Comparison of ENCODE assay signal across 13 cellular contexts in the genomic region with DNA sequence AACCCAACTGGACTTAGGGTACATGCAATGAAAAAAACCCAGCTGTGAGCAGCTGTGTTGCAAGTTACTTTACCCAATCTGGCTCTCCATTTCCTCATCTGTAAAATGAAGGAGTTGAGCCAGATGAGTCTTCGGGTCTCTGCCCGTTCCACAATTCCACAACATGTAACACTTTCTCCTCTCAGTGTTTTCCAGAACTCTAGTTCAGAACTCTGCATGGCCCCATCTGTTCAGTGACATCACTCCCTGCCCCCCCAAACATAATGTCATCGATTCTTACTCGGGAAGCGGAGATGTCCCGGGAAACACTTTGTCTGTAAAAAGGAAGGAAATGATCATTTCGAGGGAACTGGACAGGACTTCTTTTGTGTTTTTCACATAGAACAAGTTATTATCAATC. TPM values are rescaled to one million over a fixed set of nuclear protein-coding genes. Genes with fewer than 3 reads are reported as not detected.
A peak's percentile ranks its signal among the peaks of the same experiment; 100 is the strongest.
DNase-seq lines count a peak whose midpoint lies in the region; ATAC-seq, FAIRE-seq and TF ChIP-seq lines count a peak whose summit lies in the region.
"Had no signal": no experiment of that assay in that cellular context is flagged by ENCODE, and none has a peak within 500 bp of the region (broad histone marks: within the 10 kb centered on the region; RNA-seq: fewer than 3 reads in every experiment).

No MANE protein-coding gene starts in this region.

- POLR2A ChIA-PET in HepG2 (lab: Yijun Ruan, JAX) = interaction anchor here (1.1 to 6.8 kb wide), 6 partner anchors 10 to 60 kb away, joined by 3 to 107 read pairs (median 10); no protein-coding TSS in a partner anchor

- TF ChIP-seq CTCF in HepG2 (CRISPR knock-in tag; IDR thresholded peaks at IDR 0.05) (no peak), right lobe of liver (IDR thresholded peaks at IDR 0.05) (no peak), nephron (IDR thresholded peaks at IDR 0.05; ENCODE audit: unreplicated experiment in 3 of 3) (no peak)

- ATAC-seq in HepG2 (no peak), right lobe of liver (no peak), HG03135 (IDR thresholded peaks at IDR 0.05; ENCODE audit: unreplicated experiment) (no peak), GM19023 (IDR thresholded peaks at IDR 0.05; ENCODE audit: unreplicated experiment) (no peak)

- DNase-seq in HepG2 (ENCODE audit: low spot score) (no peak), right lobe of liver (no peak), fibroblast of the conjunctiva (ENCODE audit: low read depth) (peak; percentile 22), KG1 (lab: John Stamatoyannopoulos, UW) (no peak)
- no peak for DNase-seq in activated CD4-positive, alpha-beta T cell treated with anti-CD3 and anti-CD28 coated beads, Interleukin-2, amount 50 U/mL, for 48 hours
- DNase-seq: activated CD4-positive, alpha-beta T cell treated with anti-CD3 and anti-CD28 coated beads for 1 hour; brain microvascular endothelial cell; NCI-H524 treated with DMSO at 0.1 percent for 48 hours had no signal

- H3K36me3 Mint-ChIP-seq in nephron (ENCODE audit: low read depth) = no peaks in the 10 kb centered on the region

- H3K27me3 Mint-ChIP-seq in nephron (ENCODE audit: low read depth) = peaks cover 26% of the 10 kb centered on the region

- no peak for TF ChIP-seq POLR2A in HepG2 (IDR thresholded peaks at IDR 0.05; ENCODE audit: insufficient read depth in 1 of 2, low read depth in 2 of 2, low read length in 2 of 2)
- no peak for TF ChIP-seq POLR2A in right lobe of liver (IDR thresholded peaks at IDR 0.05)

- peak overlapping the region; percentile 68 for H3K27ac ChIP-seq in HepG2 (ENCODE audit: extremely low read length, insufficient read depth, low read length)
- H3K27ac ChIP-seq in right lobe of liver = no peak overlapping the region
- H3K27ac ChIP-seq: brain microvascular endothelial cell had no signal

- H3K4me3 ChIP-seq in HepG2 (replicated peaks in 1 of 3; ENCODE audit: insufficient read depth in 1 of 3, low read depth in 2 of 3, low read length in 3 of 3) (peak overlapping the region; percentile 87 to 93 (median 92); a peak in 5 of 6 replicates), right lobe of liver (no peak overlapping the region)
- H3K4me3 ChIP-seq: MG63 had no signal

- peak overlapping the region in 2 of 3 experiments; percentile 14 to 53 for H3K27ac Mint-ChIP-seq in nephron

- in situ Hi-C loops in HepG2 (cut with HindIII; ENCODE audit: extremely low pct_ligation_motif_present, low pct_unique_long_range_greater_than_20kb) = no loop called here

- H3K9me3 ChIP-seq in HepG2 (ENCODE audit: low read length) (no peaks in the 10 kb centered on the region), right lobe of liver (no peaks in the 10 kb centered on the region)
- H3K9me3 ChIP-seq: MG63 had no signal

- no peak for TF ChIP-seq RAD21 in HepG2 (CRISPR knock-in tag; IDR thresholded peaks at IDR 0.05)

- no peaks in the 10 kb centered on the region for H3K9me3 Mint-ChIP-seq in nephron

- intact Hi-C loops in HepG2 (cut with micrococcal nuclease; ENCODE audit: unreplicated experiment) (loop anchor here (5.0 kb wide), 1 partner anchor 36 kb away; no protein-coding TSS in a partner anchor), right lobe of liver (cut with DNase I) (no loop called here)

- BruUV-seq in HepG2 (replicated peaks; lab: Mats Ljungman, UMichigan) = TSS peak; percentile 38

- no peak for TF ChIP-seq EP300 in HepG2 (IDR thresholded peaks at IDR 0.05; ENCODE audit: low read depth in 2 of 2, low read length in 2 of 2)
- TF ChIP-seq EP300 in HepG2 (CRISPR knock-in tag; IDR thresholded peaks at IDR 0.05; ENCODE audit: borderline replicate concordance) = no peak

- H4K20me1 ChIP-seq in HepG2 (ENCODE audit: insufficient read depth, low read length) = peaks cover 39% of the 10 kb centered on the region

- peak overlapping the region; percentile 74 for H3K9ac ChIP-seq in HepG2 (ENCODE audit: insufficient read depth, low read depth, low read length)
- H3K9ac ChIP-seq: parathyroid adenoma had no signal

- H2AFZ ChIP-seq in HepG2 (ENCODE audit: low read length) = no peak overlapping the region
- H2AFZ ChIP-seq: parathyroid adenoma had no signal

- CTCF ChIA-PET in HepG2 (lab: Yijun Ruan, JAX; ENCODE audit: low intra/inter-chr PET ratio, low total read pairs) = no interaction called here

- H3K79me2 ChIP-seq in HepG2 (ENCODE audit: insufficient read depth, low read length) = peaks cover 71% of the 10 kb centered on the region
- H3K79me2 ChIP-seq: parathyroid adenoma had no signal

- H3K4me1 Mint-ChIP-seq in nephron = peaks cover 61% of the 10 kb centered on the region

- H3K4me3 Mint-ChIP-seq in nephron = peak overlapping the region in 2 of 3 experiments; percentile 90 to 97

- FAIRE-seq in HepG2 (lab: Jason Lieb, UNC) = no peak

- H3K4me1 ChIP-seq in HepG2 (ENCODE audit: insufficient read depth, low read length) (peaks cover 75% of the 10 kb centered on the region), right lobe of liver (peaks cover 0 to 24% (median 3%) of the 10 kb centered on the region in 4 donors)
- H3K4me1 ChIP-seq: parathyroid adenoma had no signal

- H3K4me2 ChIP-seq in HepG2 (ENCODE audit: low read depth, low read length) = peak overlapping the region; percentile 94

- WGBS in HepG2 (ENCODE audit: low lambda C conversion rate) = 76% methylated on average over 7 of the region's 7 CpGs
- 57% methylated on average over 7 of the region's 7 CpGs for WGBS in right lobe of liver (ENCODE audit: insufficient coverage, low coverage, low lambda C conversion rate, missing lambda C conversion rate)

- H3K36me3 ChIP-seq in HepG2 (replicated peaks in 1 of 2; ENCODE audit: control insufficient read depth in 1 of 2, insufficient read depth in 2 of 2, low read length in 2 of 2) = peaks cover 10 to 36% of the 10 kb centered on the region in 2 experiments
- H3K36me3 ChIP-seq in right lobe of liver = no peaks in the 10 kb centered on the region
- H3K36me3 ChIP-seq: brain microvascular endothelial cell, MG63 had no signal

- H3K27me3 ChIP-seq in HepG2 (ENCODE audit: control insufficient read depth in 1 of 2, insufficient read depth in 2 of 2, low read length in 2 of 2) = no peaks in the 10 kb centered on the region; a peak in 1 of 5 replicates
- no peaks in the 10 kb centered on the region for H3K27me3 ChIP-seq in right lobe of liver
- H3K27me3 ChIP-seq: brain microvascular endothelial cell had no signal

TF ChIP-seq in HepG2, 621 proteins besides CTCF, POLR2A, EP300 and RAD21 (continues in another document):
- no peak for TF ChIP-seq HOXA9 (CRISPR knock-in tag; IDR thresholded peaks at IDR 0.05; ENCODE audit: borderline replicate concordance)
- no peak for TF ChIP-seq KDM1A (CRISPR knock-in tag; IDR thresholded peaks at IDR 0.05)
- TF ChIP-seq NFYB (CRISPR knock-in tag; IDR thresholded peaks at IDR 0.05) = no peak
- TF ChIP-seq ZSCAN21 (CRISPR knock-in tag; IDR thresholded peaks at IDR 0.05; ENCODE audit: borderline replicate concordance) = no peak
- TF ChIP-seq ZMAT3 (CRISPR knock-in tag; conservative IDR thresholded peaks at IDR 0.05) = no peak
- TF ChIP-seq U2AF1 (optimal IDR thresholded peaks at IDR 0.05; ENCODE audit: low read depth, low read length) = no peak
- TF ChIP-seq, protein P1, sequence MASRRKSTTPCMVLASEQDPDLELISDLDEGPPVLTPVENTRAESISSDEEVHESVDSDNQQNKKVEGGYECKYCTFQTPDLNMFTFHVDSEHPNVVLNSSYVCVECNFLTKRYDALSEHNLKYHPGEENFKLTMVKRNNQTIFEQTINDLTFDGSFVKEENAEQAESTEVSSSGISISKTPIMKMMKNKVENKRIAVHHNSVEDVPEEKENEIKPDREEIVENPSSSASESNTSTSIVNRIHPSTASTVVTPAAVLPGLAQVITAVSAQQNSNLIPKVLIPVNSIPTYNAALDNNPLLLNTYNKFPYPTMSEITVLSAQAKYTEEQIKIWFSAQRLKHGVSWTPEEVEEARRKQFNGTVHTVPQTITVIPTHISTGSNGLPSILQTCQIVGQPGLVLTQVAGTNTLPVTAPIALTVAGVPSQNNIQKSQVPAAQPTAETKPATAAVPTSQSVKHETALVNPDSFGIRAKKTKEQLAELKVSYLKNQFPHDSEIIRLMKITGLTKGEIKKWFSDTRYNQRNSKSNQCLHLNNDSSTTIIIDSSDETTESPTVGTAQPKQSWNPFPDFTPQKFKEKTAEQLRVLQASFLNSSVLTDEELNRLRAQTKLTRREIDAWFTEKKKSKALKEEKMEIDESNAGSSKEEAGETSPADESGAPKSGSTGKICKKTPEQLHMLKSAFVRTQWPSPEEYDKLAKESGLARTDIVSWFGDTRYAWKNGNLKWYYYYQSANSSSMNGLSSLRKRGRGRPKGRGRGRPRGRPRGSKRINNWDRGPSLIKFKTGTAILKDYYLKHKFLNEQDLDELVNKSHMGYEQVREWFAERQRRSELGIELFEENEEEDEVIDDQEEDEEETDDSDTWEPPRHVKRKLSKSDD (CRISPR knock-in tag; IDR thresholded peaks at IDR 0.05; ENCODE audit: low read depth) = no peak
- no peak for TF ChIP-seq SRSF4 (IDR thresholded peaks at IDR 0.05; ENCODE audit: low read depth, low read length, poor library complexity, severe bottlenecking)
- no peak for TF ChIP-seq MTA1 (CRISPR knock-in tag; IDR thresholded peaks at IDR 0.05; ENCODE audit: borderline replicate concordance)

RNA-seq across cellular contexts. Expression of a gene that starts 2.5 kb away (rescaled TPM):
- total RNA-seq in HepG2 (2016; rRNA removed; fragmentation: Illumina TruSeq; extraction: Trizol) (11.3 and 11.9 TPM in 2 replicates), right lobe of liver (10 to 100 TPM in 3 of 6 experiments, 1 to 10 TPM in 3; 3.0 to 38.3 (median 10.0) TPM)
- 4.0 and 4.5 TPM in 2 replicates for total RNA-seq in HepG2 (2016; cell fraction: cytosol; rRNA removed; fragmentation: Illumina TruSeq; extraction: Trizol; ENCODE audit: low read depth)
- 9.8 and 11.8 TPM in 2 replicates for total RNA-seq in HepG2 (2016; cell fraction: insoluble cytoplasmic fraction; rRNA removed; fragmentation: Illumina TruSeq; extraction: Trizol)
- total RNA-seq in HepG2 (2016; cell fraction: membrane; rRNA removed; fragmentation: Illumina TruSeq; extraction: Trizol) = 5.9 and 6.1 TPM in 2 replicates
- 16.3 and 19.2 TPM in 2 replicates for total RNA-seq in HepG2 (2016; cell fraction: nucleus; rRNA removed; fragmentation: Illumina TruSeq; extraction: Trizol)
- polyA plus RNA-seq in HepG2 (2011; rRNA removed) = 11.1 and 12.3 TPM in 2 replicates
- 6.6 and 7.4 TPM in 2 replicates for polyA plus RNA-seq in HepG2 (2011; cell fraction: cytosol; rRNA removed)
- 57.1 and 64.0 TPM in 2 replicates for polyA plus RNA-seq in HepG2 (2011; cell fraction: nucleus; rRNA removed)
- 17.1 and 19.3 TPM in 2 replicates for polyA plus RNA-seq in HepG2 (2012)
- 0.71 and 0.86 TPM in 2 replicates for polyA plus RNA-seq in HepG2 (2016; cell fraction: cytosol; fragmentation: Illumina TruSeq; extraction: Trizol; ENCODE audit: low read depth)
- 12.9 and 16.7 TPM in 2 replicates for polyA plus RNA-seq in HepG2 (2016; cell fraction: insoluble cytoplasmic fraction; fragmentation: Illumina TruSeq; extraction: Trizol; ENCODE audit: low read depth)
- 3.4 and 3.5 TPM in 2 replicates for polyA plus RNA-seq in HepG2 (2016; cell fraction: membrane; fragmentation: Illumina TruSeq; extraction: Trizol; ENCODE audit: low read depth)
- polyA plus RNA-seq in HepG2 (2016; cell fraction: nucleus; fragmentation: Illumina TruSeq; extraction: Trizol; ENCODE audit: insufficient read depth, low read depth) = 64.6 and 72.1 TPM in 2 replicates
- 15.4 and 19.2 TPM in 2 replicates for polyA minus RNA-seq in HepG2 (2011; rRNA and poly(A)+ RNA removed; ENCODE audit: low replicate concordance)
- 13.5 and 14.3 TPM in 2 replicates for polyA minus RNA-seq in HepG2 (2011; cell fraction: cytosol; rRNA and poly(A)+ RNA removed)
- 19.7 and 22.9 TPM in 2 replicates for polyA minus RNA-seq in HepG2 (2011; cell fraction: nucleus; rRNA and poly(A)+ RNA removed)

Comparison
In these comparisons a context has a peak if more than half of its experiments do, and no peak if none do; other contexts are left out.
1. H3K4me3 ChIP-seq: peak in HepG2 (3 of 3); none in right lobe of liver (0 of 3).